In genomic region chr2:128028668-128029054, GRCh38 we compare ENCODE assay signal across 1 cellular context.
TF ChIP-seq lines count a peak whose summit lies in the region.

No MANE protein-coding gene starts in this region.

TF ChIP-seq in HepG2, 621 proteins besides CTCF, POLR2A, EP300 and RAD21 (continued from another document and continues in another):
- TF ChIP-seq, protein P1, sequence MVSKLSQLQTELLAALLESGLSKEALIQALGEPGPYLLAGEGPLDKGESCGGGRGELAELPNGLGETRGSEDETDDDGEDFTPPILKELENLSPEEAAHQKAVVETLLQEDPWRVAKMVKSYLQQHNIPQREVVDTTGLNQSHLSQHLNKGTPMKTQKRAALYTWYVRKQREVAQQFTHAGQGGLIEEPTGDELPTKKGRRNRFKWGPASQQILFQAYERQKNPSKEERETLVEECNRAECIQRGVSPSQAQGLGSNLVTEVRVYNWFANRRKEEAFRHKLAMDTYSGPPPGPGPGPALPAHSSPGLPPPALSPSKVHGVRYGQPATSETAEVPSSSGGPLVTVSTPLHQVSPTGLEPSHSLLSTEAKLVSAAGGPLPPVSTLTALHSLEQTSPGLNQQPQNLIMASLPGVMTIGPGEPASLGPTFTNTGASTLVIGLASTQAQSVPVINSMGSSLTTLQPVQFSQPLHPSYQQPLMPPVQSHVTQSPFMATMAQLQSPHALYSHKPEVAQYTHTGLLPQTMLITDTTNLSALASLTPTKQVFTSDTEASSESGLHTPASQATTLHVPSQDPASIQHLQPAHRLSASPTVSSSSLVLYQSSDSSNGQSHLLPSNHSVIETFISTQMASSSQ (IDR thresholded peaks at IDR 0.05; ENCODE audit: low read depth), result no peak
- TF ChIP-seq, protein P1 (CRISPR knock-in tag; IDR thresholded peaks at IDR 0.05; ENCODE audit: borderline replicate concordance), result no peak
- TF ChIP-seq TCF7 (IDR thresholded peaks at IDR 0.05; ENCODE audit: low read depth), result no peak
- no peak for TF ChIP-seq ISX (CRISPR knock-in tag; conservative IDR thresholded peaks at IDR 0.05)
- 0 out of 2 replicates have a peak, but pooled peaks have one; percentile 4 for TF ChIP-seq ZNF770 (CRISPR knock-in tag; IDR thresholded peaks at IDR 0.05)
- TF ChIP-seq NCOA1 (CRISPR knock-in tag; IDR thresholded peaks at IDR 0.05), result no peak
- TF ChIP-seq MTERF4 (CRISPR knock-in tag; IDR thresholded peaks at IDR 0.05), result no peak
- TF ChIP-seq, protein P2, sequence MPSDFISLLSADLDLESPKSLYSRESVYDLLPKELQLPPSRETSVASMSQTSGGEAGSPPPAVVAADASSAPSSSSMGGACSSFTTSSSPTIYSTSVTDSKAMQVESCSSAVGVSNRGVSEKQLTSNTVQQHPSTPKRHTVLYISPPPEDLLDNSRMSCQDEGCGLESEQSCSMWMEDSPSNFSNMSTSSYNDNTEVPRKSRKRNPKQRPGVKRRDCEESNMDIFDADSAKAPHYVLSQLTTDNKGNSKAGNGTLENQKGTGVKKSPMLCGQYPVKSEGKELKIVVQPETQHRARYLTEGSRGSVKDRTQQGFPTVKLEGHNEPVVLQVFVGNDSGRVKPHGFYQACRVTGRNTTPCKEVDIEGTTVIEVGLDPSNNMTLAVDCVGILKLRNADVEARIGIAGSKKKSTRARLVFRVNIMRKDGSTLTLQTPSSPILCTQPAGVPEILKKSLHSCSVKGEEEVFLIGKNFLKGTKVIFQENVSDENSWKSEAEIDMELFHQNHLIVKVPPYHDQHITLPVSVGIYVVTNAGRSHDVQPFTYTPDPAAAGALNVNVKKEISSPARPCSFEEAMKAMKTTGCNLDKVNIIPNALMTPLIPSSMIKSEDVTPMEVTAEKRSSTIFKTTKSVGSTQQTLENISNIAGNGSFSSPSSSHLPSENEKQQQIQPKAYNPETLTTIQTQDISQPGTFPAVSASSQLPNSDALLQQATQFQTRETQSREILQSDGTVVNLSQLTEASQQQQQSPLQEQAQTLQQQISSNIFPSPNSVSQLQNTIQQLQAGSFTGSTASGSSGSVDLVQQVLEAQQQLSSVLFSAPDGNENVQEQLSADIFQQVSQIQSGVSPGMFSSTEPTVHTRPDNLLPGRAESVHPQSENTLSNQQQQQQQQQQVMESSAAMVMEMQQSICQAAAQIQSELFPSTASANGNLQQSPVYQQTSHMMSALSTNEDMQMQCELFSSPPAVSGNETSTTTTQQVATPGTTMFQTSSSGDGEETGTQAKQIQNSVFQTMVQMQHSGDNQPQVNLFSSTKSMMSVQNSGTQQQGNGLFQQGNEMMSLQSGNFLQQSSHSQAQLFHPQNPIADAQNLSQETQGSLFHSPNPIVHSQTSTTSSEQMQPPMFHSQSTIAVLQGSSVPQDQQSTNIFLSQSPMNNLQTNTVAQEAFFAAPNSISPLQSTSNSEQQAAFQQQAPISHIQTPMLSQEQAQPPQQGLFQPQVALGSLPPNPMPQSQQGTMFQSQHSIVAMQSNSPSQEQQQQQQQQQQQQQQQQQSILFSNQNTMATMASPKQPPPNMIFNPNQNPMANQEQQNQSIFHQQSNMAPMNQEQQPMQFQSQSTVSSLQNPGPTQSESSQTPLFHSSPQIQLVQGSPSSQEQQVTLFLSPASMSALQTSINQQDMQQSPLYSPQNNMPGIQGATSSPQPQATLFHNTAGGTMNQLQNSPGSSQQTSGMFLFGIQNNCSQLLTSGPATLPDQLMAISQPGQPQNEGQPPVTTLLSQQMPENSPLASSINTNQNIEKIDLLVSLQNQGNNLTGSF (CRISPR knock-in tag; IDR thresholded peaks at IDR 0.05), result no peak
- no peak for TF ChIP-seq ZNF282 (IDR thresholded peaks at IDR 0.05; ENCODE audit: partially characterized antibody)
- no peak for TF ChIP-seq FOXO1 (CRISPR knock-in tag; IDR thresholded peaks at IDR 0.05)
- no peak for TF ChIP-seq ZNF234 (CRISPR knock-in tag; conservative IDR thresholded peaks at IDR 0.05)
- TF ChIP-seq MYPOP (CRISPR knock-in tag; IDR thresholded peaks at IDR 0.05), result peak; percentile 13; the same call in 1 of the 2 replicates
- TF ChIP-seq, protein P3, sequence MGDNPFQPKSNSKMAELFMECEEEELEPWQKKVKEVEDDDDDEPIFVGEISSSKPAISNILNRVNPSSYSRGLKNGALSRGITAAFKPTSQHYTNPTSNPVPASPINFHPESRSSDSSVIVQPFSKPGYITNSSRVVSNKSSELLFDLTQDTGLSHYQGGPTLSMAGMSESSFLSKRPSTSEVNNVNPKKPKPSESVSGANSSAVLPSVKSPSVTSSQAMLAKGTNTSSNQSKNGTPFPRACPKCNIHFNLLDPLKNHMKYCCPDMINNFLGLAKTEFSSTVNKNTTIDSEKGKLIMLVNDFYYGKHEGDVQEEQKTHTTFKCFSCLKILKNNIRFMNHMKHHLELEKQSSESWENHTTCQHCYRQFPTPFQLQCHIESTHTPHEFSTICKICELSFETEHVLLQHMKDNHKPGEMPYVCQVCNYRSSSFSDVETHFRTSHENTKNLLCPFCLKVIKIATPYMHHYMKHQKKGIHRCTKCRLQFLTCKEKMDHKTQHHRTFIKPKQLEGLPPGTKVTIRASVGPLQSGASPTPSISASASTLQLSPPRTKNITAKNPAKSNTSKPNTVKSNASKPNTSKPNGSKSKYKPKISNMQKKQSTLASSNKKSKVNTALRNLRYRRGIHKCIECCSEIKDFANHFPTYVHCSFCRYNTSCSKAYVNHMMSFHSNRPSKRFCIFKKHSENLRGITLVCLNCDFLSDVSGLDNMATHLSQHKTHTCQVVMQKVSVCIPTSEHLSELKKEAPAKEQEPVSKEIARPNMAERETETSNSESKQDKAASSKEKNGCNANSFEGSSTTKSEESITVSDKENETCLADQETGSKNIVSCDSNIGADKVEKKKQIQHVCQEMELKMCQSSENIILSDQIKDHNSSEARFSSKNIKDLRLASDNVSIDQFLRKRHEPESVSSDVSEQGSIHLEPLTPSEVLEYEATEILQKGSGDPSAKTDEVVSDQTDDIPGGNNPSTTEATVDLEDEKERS (CRISPR knock-in tag; IDR thresholded peaks at IDR 0.05), result no peak
- TF ChIP-seq PATZ1 (CRISPR knock-in tag; IDR thresholded peaks at IDR 0.05), result no peak
- no peak for TF ChIP-seq MEIS2 (CRISPR knock-in tag; IDR thresholded peaks at IDR 0.05)
- no peak for TF ChIP-seq ZNF383 (CRISPR knock-in tag; IDR thresholded peaks at IDR 0.05; ENCODE audit: borderline replicate concordance)
- TF ChIP-seq MXI1 (IDR thresholded peaks at IDR 0.05; ENCODE audit: borderline replicate concordance, low read depth, low read length), result no peak
- TF ChIP-seq SNRNP70 (IDR thresholded peaks at IDR 0.05; ENCODE audit: low read depth, low read length), result no peak
- TF ChIP-seq, protein P4, sequence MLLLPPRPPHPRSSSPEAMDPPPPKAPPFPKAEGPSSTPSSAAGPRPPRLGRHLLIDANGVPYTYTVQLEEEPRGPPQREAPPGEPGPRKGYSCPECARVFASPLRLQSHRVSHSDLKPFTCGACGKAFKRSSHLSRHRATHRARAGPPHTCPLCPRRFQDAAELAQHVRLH (CRISPR knock-in tag; IDR thresholded peaks at IDR 0.05; ENCODE audit: borderline replicate concordance, low read depth), result no peak
- no peak for TF ChIP-seq SIN3A (IDR thresholded peaks at IDR 0.05; ENCODE audit: borderline replicate concordance, low read depth, low read length)
- no peak for TF ChIP-seq RBM39 (IDR thresholded peaks at IDR 0.05; ENCODE audit: low read depth, low read length, poor library complexity, severe bottlenecking)
- TF ChIP-seq SATB2 (CRISPR knock-in tag; IDR thresholded peaks at IDR 0.05), result 0 out of 2 replicates have a peak, but pooled peaks have one; percentile 5
- TF ChIP-seq ZNF674 (CRISPR knock-in tag; IDR thresholded peaks at IDR 0.05; ENCODE audit: low read depth), result no peak
- TF ChIP-seq MBNL3 (CRISPR knock-in tag; conservative IDR thresholded peaks at IDR 0.05), result no peak
- TF ChIP-seq, protein P5, sequence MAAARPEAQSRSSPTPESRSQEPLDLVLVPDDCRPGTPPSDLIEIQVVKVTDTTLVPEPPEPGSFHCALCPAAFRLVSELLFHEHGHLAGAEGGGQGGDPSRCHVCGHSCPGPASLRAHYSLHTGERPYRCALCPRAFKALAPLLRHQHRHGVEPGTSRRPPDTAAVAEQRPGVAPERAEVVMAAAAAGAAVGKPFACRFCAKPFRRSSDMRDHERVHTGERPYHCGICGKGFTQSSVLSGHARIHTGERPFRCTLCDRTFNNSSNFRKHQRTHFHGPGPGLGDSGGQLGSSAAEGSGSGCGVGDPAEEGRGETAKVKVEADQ (CRISPR knock-in tag; IDR thresholded peaks at IDR 0.05; ENCODE audit: borderline replicate concordance), result no peak
- no peak for TF ChIP-seq SNAPC2 (CRISPR knock-in tag; IDR thresholded peaks at IDR 0.05)
- TF ChIP-seq ATRX (CRISPR knock-in tag; IDR thresholded peaks at IDR 0.05; ENCODE audit: borderline replicate concordance), result no peak
- TF ChIP-seq ZSCAN20 (CRISPR knock-in tag; IDR thresholded peaks at IDR 0.05; ENCODE audit: borderline replicate concordance), result 0 out of 2 replicates have a peak, but pooled peaks have one; percentile 3
- TF ChIP-seq, protein P6, sequence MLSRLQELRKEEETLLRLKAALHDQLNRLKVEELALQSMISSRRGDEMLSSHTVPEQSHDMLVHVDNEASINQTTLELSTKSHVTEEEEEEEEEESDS (CRISPR knock-in tag; IDR thresholded peaks at IDR 0.05; ENCODE audit: borderline replicate concordance), result no peak
- no peak for TF ChIP-seq ZNF136 (CRISPR knock-in tag; IDR thresholded peaks at IDR 0.05; ENCODE audit: low read depth)
- TF ChIP-seq PAF1 (CRISPR knock-in tag; IDR thresholded peaks at IDR 0.05), result no peak
- no peak for TF ChIP-seq NFIB (CRISPR knock-in tag; IDR thresholded peaks at IDR 0.05; ENCODE audit: borderline replicate concordance)
- TF ChIP-seq ZNF337 (CRISPR knock-in tag; IDR thresholded peaks at IDR 0.05; ENCODE audit: borderline replicate concordance, low read depth), result no peak
- no peak for TF ChIP-seq NFKB2 (CRISPR knock-in tag; IDR thresholded peaks at IDR 0.05; ENCODE audit: borderline replicate concordance)
- no peak for TF ChIP-seq SMARCE1 (IDR thresholded peaks at IDR 0.05; ENCODE audit: borderline replicate concordance)
- TF ChIP-seq, protein P7, sequence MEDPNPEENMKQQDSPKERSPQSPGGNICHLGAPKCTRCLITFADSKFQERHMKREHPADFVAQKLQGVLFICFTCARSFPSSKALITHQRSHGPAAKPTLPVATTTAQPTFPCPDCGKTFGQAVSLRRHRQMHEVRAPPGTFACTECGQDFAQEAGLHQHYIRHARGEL (CRISPR knock-in tag; IDR thresholded peaks at IDR 0.05), result no peak
- TF ChIP-seq, protein P8, sequence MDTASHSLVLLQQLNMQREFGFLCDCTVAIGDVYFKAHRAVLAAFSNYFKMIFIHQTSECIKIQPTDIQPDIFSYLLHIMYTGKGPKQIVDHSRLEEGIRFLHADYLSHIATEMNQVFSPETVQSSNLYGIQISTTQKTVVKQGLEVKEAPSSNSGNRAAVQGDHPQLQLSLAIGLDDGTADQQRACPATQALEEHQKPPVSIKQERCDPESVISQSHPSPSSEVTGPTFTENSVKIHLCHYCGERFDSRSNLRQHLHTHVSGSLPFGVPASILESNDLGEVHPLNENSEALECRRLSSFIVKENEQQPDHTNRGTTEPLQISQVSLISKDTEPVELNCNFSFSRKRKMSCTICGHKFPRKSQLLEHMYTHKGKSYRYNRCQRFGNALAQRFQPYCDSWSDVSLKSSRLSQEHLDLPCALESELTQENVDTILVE (CRISPR knock-in tag; IDR thresholded peaks at IDR 0.05), result no peak
